In the genomic region with DNA sequence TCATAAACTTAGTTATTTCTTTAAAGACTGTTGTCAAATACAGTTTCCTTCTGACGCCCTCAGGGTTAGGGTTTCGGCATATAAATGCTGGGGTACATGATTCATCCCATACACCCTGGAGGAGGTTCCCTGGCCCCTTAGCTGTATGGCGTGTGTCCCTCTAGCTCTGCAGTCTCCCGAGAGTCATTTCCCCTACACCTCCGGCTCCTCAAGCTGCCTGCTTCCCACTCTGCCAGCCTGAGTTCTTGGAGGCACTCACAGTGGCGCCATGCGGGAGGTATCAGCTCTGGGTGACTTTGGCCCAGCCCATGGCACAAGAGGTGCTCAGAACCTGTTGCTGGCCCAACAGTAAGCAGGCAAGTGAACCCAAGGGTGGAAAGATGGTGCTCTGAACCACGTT, we compare ENCODE assay signal across 23 cellular contexts.
"Had no signal": no experiment of that assay in that cellular context is flagged by ENCODE, and none has a peak within 500 bp of the region (broad histone marks: within the 10 kb centered on the region; RNA-seq: fewer than 3 reads in every experiment).

No MANE protein-coding gene starts in this region.

- H3K4me1 Mint-ChIP-seq: endodermal cell, neural crest cell had no signal

- H3K27me3 Mint-ChIP-seq: naive thymus-derived CD8-positive, alpha-beta T cell; type B pancreatic cell had no signal

- H3K36me3 Mint-ChIP-seq: naive thymus-derived CD8-positive, alpha-beta T cell; stimulated activated effector memory CD8-positive, alpha-beta T cell treated with anti-CD3 and anti-CD28 coated beads, Interleukin-12 subunit alpha, Interleukin-12 subunit beta, amount 100 ng/mL, for 72 hours had no signal

- H3K4me3 Mint-ChIP-seq: dendritic cell treated with granulocyte-macrophage colony-stimulating factor and Interleukin-4, amounts not matched to agents 40 ng/mL and 50 ng/mL, for 4 days; endodermal cell; naive thymus-derived CD8-positive, alpha-beta T cell; neural crest cell; stimulated activated effector memory CD8-positive, alpha-beta T cell treated with anti-CD3 and anti-CD28 coated beads, Interleukin-12 subunit alpha, Interleukin-12 subunit beta, amount 100 ng/mL, for 72 hours; type B pancreatic cell had no signal

- H3K27ac Mint-ChIP-seq: dendritic cell treated with granulocyte-macrophage colony-stimulating factor and Interleukin-4, amounts not matched to agents 40 ng/mL and 50 ng/mL, for 4 days; endodermal cell; type B pancreatic cell had no signal

- DNase-seq: colonic mucosa; effector CD8-positive, alpha-beta T cell; endodermal cell; foreskin keratinocyte; heart left ventricle; left cardiac atrium; left lung; mammary epithelial cell; mesendoderm; midbrain; naive thymus-derived CD8-positive, alpha-beta T cell; stimulated activated CD4-positive, alpha-beta T cell treated with anti-CD3 and anti-CD28 coated beads, Interleukin-12 subunit alpha, Interleukin-12 subunit beta, amount 100 ng/mL, for 4 hours; stimulated activated CD4-positive, alpha-beta T cell treated with anti-CD3 and anti-CD28 coated beads, Interleukin-1b, Interleukin-23, amount 100 ng/mL, for 48 hours; stimulated activated CD4-positive, alpha-beta T cell treated with anti-CD3 and anti-CD28 coated beads, Interleukin-4, amount 100 ng/mL, for 24 hours; stimulated activated naive CD4-positive, alpha-beta T cell treated with Interleukin-2 at 50 U/mL for 16 hours; stomach; tibial artery had no signal

- H3K9me3 Mint-ChIP-seq: dendritic cell treated with granulocyte-macrophage colony-stimulating factor and Interleukin-4, amounts not matched to agents 40 ng/mL and 50 ng/mL, for 4 days; endodermal cell; naive thymus-derived CD8-positive, alpha-beta T cell; neural crest cell; stimulated activated effector memory CD8-positive, alpha-beta T cell treated with anti-CD3 and anti-CD28 coated beads, Interleukin-12 subunit alpha, Interleukin-12 subunit beta, amount 100 ng/mL, for 72 hours; type B pancreatic cell had no signal

- ATAC-seq: foreskin keratinocyte; gastroesophageal sphincter; heart left ventricle; left cardiac atrium; left lung; naive thymus-derived CD8-positive, alpha-beta T cell; sciatic nerve; stimulated activated effector memory CD8-positive, alpha-beta T cell treated with anti-CD3 and anti-CD28 coated beads, Interleukin-12 subunit alpha, Interleukin-12 subunit beta, amount 100 ng/mL, for 72 hours had no signal
